8 cellular contexts compared by ENCODE assay signal in genomic region chr3:54122046-54122801, GRCh38. TPM values are rescaled to one million over a fixed set of nuclear protein-coding genes. Genes with fewer than 3 reads are reported as not detected.
DNase-seq lines count a peak whose midpoint lies in the region; ATAC-seq and TF ChIP-seq lines count a peak whose summit lies in the region.

Gene CACNA2D3 (plus strand): TSS chr3:54122552.

- TF ChIP-seq CTCF in WTC11 (IDR thresholded peaks at IDR 0.05) (no peak), sigmoid colon (IDR thresholded peaks at IDR 0.05) (no peak)

- TF ChIP-seq POLR2A in sigmoid colon (IDR thresholded peaks at IDR 0.05), result no peak

- intact Hi-C loops in left cardiac atrium (cut with DNase I) (loop anchor here in 1 of 2 donors (10.0 kb wide), 1 partner anchor 177 kb away; no protein-coding TSS in a partner anchor), sigmoid colon (cut with DNase I) (loop anchor here (5.0 kb wide), 1 partner anchor 230 kb away; the partner anchor contains the start of gene SELENOK)

- POLR2A ChIA-PET in WTC11 (lab: Charles Lee), result interaction anchor here (0.6 kb wide), 1 partner anchor 303 kb away, joined by 4 read pairs; no protein-coding TSS in a partner anchor

- no peak for DNase-seq in activated naive CD4-positive, alpha-beta T cell (lab: John Stamatoyannopoulos, UW)
- DNase-seq in WTC11 (ENCODE audit: low spot score) (peak; percentile 54), left cardiac atrium (peak; percentile 65), sigmoid colon (peak; percentile 82), NCI-H1048 (lab: John Stamatoyannopoulos, UW) (no peak), SHP77 (lab: John Stamatoyannopoulos, UW) (no peak)

- peak within 1 kb of the TSS; percentile 16 for H3K4me3 Mint-ChIP-seq in activated naive CD4-positive, alpha-beta T cell treated with anti-CD3 and anti-CD28 coated beads, Interleukin-2, amount 50 U/mL, for 24 hours
- peak within 1 kb of the TSS; percentile 89 for H3K4me3 Mint-ChIP-seq in WTC11

- peak within 1 kb of the TSS; percentile 56 to 76 (median 70) for H3K4me3 ChIP-seq in sigmoid colon

- H3K36me3 Mint-ChIP-seq in activated naive CD4-positive, alpha-beta T cell treated with anti-CD3 and anti-CD28 coated beads, Interleukin-2, amount 50 U/mL, for 24 hours, result no peaks in the 10 kb centered on the region
- no peaks in the 10 kb centered on the region for H3K36me3 Mint-ChIP-seq in WTC11

- WGBS in sigmoid colon, 2 donors, result 1% methylated on average over 107 to 109 of the region's 109 CpGs

- peaks cover 39% of the 10 kb centered on the region for H3K27me3 Mint-ChIP-seq in activated naive CD4-positive, alpha-beta T cell treated with anti-CD3 and anti-CD28 coated beads, Interleukin-2, amount 50 U/mL, for 24 hours
- H3K27me3 Mint-ChIP-seq in WTC11 (ENCODE audit: low read depth), result peaks cover 65% of the 10 kb centered on the region

- ATAC-seq in WTC11, result peak; percentile 51
- peak; percentile 88 to 89 for ATAC-seq in left cardiac atrium
- ATAC-seq in HG02970 (IDR thresholded peaks at IDR 0.05; ENCODE audit: low FRiP score, unreplicated experiment), result no peak

- peaks cover 0 to 29% (median 20%) of the 10 kb centered on the region in 4 donors for H3K4me1 ChIP-seq in sigmoid colon

- no peaks in the 10 kb centered on the region for H3K9me3 Mint-ChIP-seq in activated naive CD4-positive, alpha-beta T cell treated with anti-CD3 and anti-CD28 coated beads, Interleukin-2, amount 50 U/mL, for 24 hours
- H3K9me3 Mint-ChIP-seq in WTC11, result peaks cover under 1% of the 10 kb centered on the region

- no peak within 1 kb of the TSS for H3K27ac Mint-ChIP-seq in activated naive CD4-positive, alpha-beta T cell treated with anti-CD3 and anti-CD28 coated beads, Interleukin-2, amount 50 U/mL, for 24 hours
- H3K27ac Mint-ChIP-seq in WTC11, result no peak within 1 kb of the TSS

- TF ChIP-seq EP300 in sigmoid colon (IDR thresholded peaks at IDR 0.05), result no peak

- peak within 1 kb of the TSS; percentile 66 to 88 (median 81) for H3K27ac ChIP-seq in sigmoid colon

- H3K9me3 ChIP-seq in sigmoid colon, result no peaks in the 10 kb centered on the region

- no peaks in the 10 kb centered on the region for H3K36me3 ChIP-seq in sigmoid colon

- peaks cover 0 to 18% (median 0%) of the 10 kb centered on the region in 3 donors for H3K27me3 ChIP-seq in sigmoid colon

- CTCF ChIA-PET in WTC11 (lab: Charles Lee), result interaction anchor here (1.6 to 2.4 kb wide), 3 partner anchors 24 to 184 kb away, joined by 3 to 11 read pairs (median 8); no protein-coding TSS in a partner anchor

- peaks cover 4% of the 10 kb centered on the region for H3K4me1 Mint-ChIP-seq in activated naive CD4-positive, alpha-beta T cell treated with anti-CD3 and anti-CD28 coated beads, Interleukin-2, amount 50 U/mL, for 24 hours
- peaks cover 35% of the 10 kb centered on the region for H3K4me1 Mint-ChIP-seq in WTC11

TF ChIP-seq in WTC11, 78 proteins besides CTCF, POLR2A, EP300 and RAD21:
- 0 out of 2 replicates have a peak, but pooled peaks have one; percentile 14 for TF ChIP-seq ARID4B (CRISPR knock-in tag; IDR thresholded peaks at IDR 0.05; ENCODE audit: borderline replicate concordance)
- TF ChIP-seq ZNF425 (CRISPR knock-in tag; conservative IDR thresholded peaks at IDR 0.05), result no peak
- TF ChIP-seq ZNF423 (CRISPR knock-in tag; IDR thresholded peaks at IDR 0.05), result peak; percentile 81
- no peak for TF ChIP-seq ELF4 (CRISPR knock-in tag; IDR thresholded peaks at IDR 0.05; ENCODE audit: low read depth)
- no peak for TF ChIP-seq IRF2 (CRISPR knock-in tag; IDR thresholded peaks at IDR 0.05; ENCODE audit: borderline replicate concordance, low read depth)

RNA-seq across cellular contexts. Expression of gene CACNA2D3, which starts in this region (rescaled TPM):
- total RNA-seq in WTC11 (2021), result 4.0 to 5.0 TPM (median 4.9 TPM) in 3 replicates
- total RNA-seq in left cardiac atrium, result 10 to 100 TPM; 17.3 to 24.2 TPM
- 10 to 100 TPM in 1 of 4 donors, 1 to 10 TPM in 3; 4.6 to 10.2 (median 6.1) TPM for total RNA-seq in sigmoid colon
- polyA plus RNA-seq in sigmoid colon, result under 1 TPM in 2 of 3 donors, not detected in 1; 0.32 to 0.69 TPM

Comparison
In these comparisons a context has a peak if more than half of its experiments do, and no peak if none do; other contexts are left out.
1. DNase-seq: peak in WTC11 (single experiment), left cardiac atrium (single experiment) and sigmoid colon (single experiment); none in activated naive CD4-positive, alpha-beta T cell (0 of 4), NCI-H1048 (single experiment) and SHP77 (0 of 2).